Comparison of ENCODE assay signal across 1 cellular context in the genomic region with DNA sequence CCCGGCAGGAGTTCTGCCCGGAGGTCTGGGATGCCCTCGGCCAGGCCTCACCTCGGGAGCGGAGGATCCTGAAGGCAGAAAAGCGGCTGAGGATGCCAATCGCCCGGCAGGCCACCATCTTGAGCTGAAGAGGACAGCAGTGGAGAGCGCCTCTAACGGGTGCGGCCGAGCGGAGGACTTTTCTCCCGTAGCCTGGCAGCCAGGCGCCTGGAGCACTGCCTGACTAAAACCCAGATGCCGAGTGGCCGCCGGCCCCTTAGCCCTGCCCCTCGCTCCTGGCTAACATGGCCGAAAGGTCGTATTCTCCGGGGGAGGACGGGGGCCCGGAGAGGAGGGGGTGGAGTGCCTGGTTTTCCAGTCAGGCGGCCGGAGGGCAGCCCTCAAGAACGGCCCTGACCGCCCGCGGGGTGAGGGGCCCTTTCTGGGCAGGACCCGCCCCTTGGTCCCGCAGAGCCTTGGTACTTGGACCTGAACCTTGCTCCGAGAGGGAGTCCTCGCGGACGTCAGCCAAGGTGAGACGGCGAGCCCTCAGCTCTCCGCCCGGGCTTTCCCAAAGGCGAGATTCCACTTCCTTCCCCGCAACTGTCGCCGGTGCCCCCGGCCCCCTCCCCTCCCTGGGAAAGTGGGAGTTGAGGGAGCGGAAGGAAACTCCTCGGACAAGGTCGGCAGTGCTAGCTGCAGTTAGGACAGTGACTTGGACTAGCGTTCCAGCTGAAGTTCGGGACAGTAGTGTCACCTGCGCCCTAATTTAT.
TF ChIP-seq lines count a peak whose summit lies in the region.

A gene (minus strand): TSS at position 154 of the 752 bp plus-strand sequence. CDS start 36 bp downstream, at position 118.
A gene (plus strand): TSS at position 461 of the 752 bp plus-strand sequence. CDS start 9,316 bp downstream, outside the sequence.

TF ChIP-seq in K562, 482 proteins besides CTCF, POLR2A, EP300 and RAD21 (continued from another document and continues in another):
- TF ChIP-seq PHF8 (IDR thresholded peaks at IDR 0.05; ENCODE audit: borderline replicate concordance, low read length) (peak; percentile 88), POLR2H (tag; IDR thresholded peaks at IDR 0.05; ENCODE audit: low read depth) (peak; percentile 81), JUN (IDR thresholded peaks at IDR 0.05; ENCODE audit: borderline replicate concordance, low read depth, low read length) (peak; percentile 22; the same call in 1 of the 2 replicates), JUN (CRISPR knock-in tag; IDR thresholded peaks at IDR 0.05; ENCODE audit: borderline replicate concordance) (no peak; the same call in 1 of the 2 replicates), EP400 (IDR thresholded peaks at IDR 0.05) (peak; percentile 82), TAF7 (tag; IDR thresholded peaks at IDR 0.05) (peak; percentile 71), KAT8 (IDR thresholded peaks at IDR 0.05; ENCODE audit: low read depth) (no peak), BHLHE40 (IDR thresholded peaks at IDR 0.05; ENCODE audit: low read length) (no peak; the same call in 1 of the 2 replicates), ERF (CRISPR knock-in tag; IDR thresholded peaks at IDR 0.05) (0 out of 2 replicates have a peak, but pooled peaks have one; percentile 27), ARHGAP35 (IDR thresholded peaks at IDR 0.05; ENCODE audit: partially characterized antibody) (peak; percentile 17), BDP1 (IDR thresholded peaks at IDR 0.05; ENCODE audit: insufficient read depth, insufficient read length) (no peak), RBBP5 (IDR thresholded peaks at IDR 0.05; ENCODE audit: borderline replicate concordance, insufficient read depth, low read length, poor library complexity, severe bottlenecking) (peak; percentile 94), ZNF274 (IDR thresholded peaks at IDR 0.05; ENCODE audit: borderline replicate concordance, low read depth, low read length) (no peak), CBX2 (IDR thresholded peaks at IDR 0.05; ENCODE audit: insufficient read depth, low read length, poor library complexity, severe bottlenecking) (no peak), BRD4 (IDR thresholded peaks at IDR 0.05) (no peak), JUNB (CRISPR knock-in tag; conservative IDR thresholded peaks at IDR 0.05) (no peak), SRF (CRISPR knock-in tag; IDR thresholded peaks at IDR 0.05) (no peak; a peak in 1 of 4 replicates), NONO (IDR thresholded peaks at IDR 0.05; ENCODE audit: low read depth in 2 of 2, low read length in 1 of 2) (peak in 1 of 2 experiments; percentile 54; a peak in 2 of 4 replicates), TRIM28 (IDR thresholded peaks at IDR 0.05) (0 out of 2 replicates have a peak, but pooled peaks have one; percentile 0), KLF6 (CRISPR knock-in tag; IDR thresholded peaks at IDR 0.05; ENCODE audit: borderline replicate concordance) (no peak), MAFF (IDR thresholded peaks at IDR 0.05; ENCODE audit: low read length) (no peak), CBX3 (IDR thresholded peaks at IDR 0.05; ENCODE audit: borderline replicate concordance in 1 of 2, low read length in 2 of 2) (peak in 1 of 2 experiments; percentile 10; a peak in 1 of 3 replicates), CREM (IDR thresholded peaks at IDR 0.05; ENCODE audit: low read depth) (peak; percentile 42; the same call in 1 of the 2 replicates), TBL1XR1 (IDR thresholded peaks at IDR 0.05; ENCODE audit: low read length in 2 of 2) (peak in 1 of 2 experiments; percentile 43; a peak in 1 of 4 replicates), ZNF354B (CRISPR knock-in tag; IDR thresholded peaks at IDR 0.05) (0 out of 2 replicates have a peak, but pooled peaks have one; percentile 31), DIDO1 (tag; IDR thresholded peaks at IDR 0.05; ENCODE audit: low read depth) (peak; percentile 81), TCF3 (CRISPR knock-in tag; IDR thresholded peaks at IDR 0.05) (no peak), NBN (IDR thresholded peaks at IDR 0.05; ENCODE audit: low read depth) (peak; percentile 24; the same call in 1 of the 2 replicates)
- TF ChIP-seq, protein P1, sequence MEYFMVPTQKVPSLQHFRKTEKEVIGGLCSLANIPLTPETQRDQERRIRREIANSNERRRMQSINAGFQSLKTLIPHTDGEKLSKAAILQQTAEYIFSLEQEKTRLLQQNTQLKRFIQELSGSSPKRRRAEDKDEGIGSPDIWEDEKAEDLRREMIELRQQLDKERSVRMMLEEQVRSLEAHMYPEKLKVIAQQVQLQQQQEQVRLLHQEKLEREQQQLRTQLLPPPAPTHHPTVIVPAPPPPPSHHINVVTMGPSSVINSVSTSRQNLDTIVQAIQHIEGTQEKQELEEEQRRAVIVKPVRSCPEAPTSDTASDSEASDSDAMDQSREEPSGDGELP (CRISPR knock-in tag; IDR thresholded peaks at IDR 0.05; ENCODE audit: borderline replicate concordance): peak; percentile 74
- TF ChIP-seq, protein P2, sequence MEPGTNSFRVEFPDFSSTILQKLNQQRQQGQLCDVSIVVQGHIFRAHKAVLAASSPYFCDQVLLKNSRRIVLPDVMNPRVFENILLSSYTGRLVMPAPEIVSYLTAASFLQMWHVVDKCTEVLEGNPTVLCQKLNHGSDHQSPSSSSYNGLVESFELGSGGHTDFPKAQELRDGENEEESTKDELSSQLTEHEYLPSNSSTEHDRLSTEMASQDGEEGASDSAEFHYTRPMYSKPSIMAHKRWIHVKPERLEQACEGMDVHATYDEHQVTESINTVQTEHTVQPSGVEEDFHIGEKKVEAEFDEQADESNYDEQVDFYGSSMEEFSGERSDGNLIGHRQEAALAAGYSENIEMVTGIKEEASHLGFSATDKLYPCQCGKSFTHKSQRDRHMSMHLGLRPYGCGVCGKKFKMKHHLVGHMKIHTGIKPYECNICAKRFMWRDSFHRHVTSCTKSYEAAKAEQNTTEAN (CRISPR knock-in tag; IDR thresholded peaks at IDR 0.05): no peak; the same call in 1 of the 2 replicates
- TF ChIP-seq, protein P3, sequence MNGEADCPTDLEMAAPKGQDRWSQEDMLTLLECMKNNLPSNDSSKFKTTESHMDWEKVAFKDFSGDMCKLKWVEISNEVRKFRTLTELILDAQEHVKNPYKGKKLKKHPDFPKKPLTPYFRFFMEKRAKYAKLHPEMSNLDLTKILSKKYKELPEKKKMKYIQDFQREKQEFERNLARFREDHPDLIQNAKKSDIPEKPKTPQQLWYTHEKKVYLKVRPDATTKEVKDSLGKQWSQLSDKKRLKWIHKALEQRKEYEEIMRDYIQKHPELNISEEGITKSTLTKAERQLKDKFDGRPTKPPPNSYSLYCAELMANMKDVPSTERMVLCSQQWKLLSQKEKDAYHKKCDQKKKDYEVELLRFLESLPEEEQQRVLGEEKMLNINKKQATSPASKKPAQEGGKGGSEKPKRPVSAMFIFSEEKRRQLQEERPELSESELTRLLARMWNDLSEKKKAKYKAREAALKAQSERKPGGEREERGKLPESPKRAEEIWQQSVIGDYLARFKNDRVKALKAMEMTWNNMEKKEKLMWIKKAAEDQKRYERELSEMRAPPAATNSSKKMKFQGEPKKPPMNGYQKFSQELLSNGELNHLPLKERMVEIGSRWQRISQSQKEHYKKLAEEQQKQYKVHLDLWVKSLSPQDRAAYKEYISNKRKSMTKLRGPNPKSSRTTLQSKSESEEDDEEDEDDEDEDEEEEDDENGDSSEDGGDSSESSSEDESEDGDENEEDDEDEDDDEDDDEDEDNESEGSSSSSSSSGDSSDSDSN (IDR thresholded peaks at IDR 0.05; ENCODE audit: borderline replicate concordance in 1 of 2, low read depth in 2 of 2, low read length in 2 of 2): peak in 1 of 2 experiments; percentile 40; a peak in 2 of 4 replicates
- TF ChIP-seq, protein P4, sequence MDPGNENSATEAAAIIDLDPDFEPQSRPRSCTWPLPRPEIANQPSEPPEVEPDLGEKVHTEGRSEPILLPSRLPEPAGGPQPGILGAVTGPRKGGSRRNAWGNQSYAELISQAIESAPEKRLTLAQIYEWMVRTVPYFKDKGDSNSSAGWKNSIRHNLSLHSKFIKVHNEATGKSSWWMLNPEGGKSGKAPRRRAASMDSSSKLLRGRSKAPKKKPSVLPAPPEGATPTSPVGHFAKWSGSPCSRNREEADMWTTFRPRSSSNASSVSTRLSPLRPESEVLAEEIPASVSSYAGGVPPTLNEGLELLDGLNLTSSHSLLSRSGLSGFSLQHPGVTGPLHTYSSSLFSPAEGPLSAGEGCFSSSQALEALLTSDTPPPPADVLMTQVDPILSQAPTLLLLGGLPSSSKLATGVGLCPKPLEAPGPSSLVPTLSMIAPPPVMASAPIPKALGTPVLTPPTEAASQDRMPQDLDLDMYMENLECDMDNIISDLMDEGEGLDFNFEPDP (CRISPR knock-in tag; IDR thresholded peaks at IDR 0.05): no peak
- TF ChIP-seq, protein P5, sequence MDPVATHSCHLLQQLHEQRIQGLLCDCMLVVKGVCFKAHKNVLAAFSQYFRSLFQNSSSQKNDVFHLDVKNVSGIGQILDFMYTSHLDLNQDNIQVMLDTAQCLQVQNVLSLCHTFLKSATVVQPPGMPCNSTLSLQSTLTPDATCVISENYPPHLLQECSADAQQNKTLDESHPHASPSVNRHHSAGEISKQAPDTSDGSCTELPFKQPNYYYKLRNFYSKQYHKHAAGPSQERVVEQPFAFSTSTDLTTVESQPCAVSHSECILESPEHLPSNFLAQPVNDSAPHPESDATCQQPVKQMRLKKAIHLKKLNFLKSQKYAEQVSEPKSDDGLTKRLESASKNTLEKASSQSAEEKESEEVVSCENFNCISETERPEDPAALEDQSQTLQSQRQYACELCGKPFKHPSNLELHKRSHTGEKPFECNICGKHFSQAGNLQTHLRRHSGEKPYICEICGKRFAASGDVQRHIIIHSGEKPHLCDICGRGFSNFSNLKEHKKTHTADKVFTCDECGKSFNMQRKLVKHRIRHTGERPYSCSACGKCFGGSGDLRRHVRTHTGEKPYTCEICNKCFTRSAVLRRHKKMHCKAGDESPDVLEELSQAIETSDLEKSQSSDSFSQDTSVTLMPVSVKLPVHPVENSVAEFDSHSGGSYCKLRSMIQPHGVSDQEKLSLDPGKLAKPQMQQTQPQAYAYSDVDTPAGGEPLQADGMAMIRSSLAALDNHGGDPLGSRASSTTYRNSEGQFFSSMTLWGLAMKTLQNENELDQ (CRISPR knock-in tag; IDR thresholded peaks at IDR 0.05; ENCODE audit: borderline replicate concordance): no peak
- TF ChIP-seq, protein P6, sequence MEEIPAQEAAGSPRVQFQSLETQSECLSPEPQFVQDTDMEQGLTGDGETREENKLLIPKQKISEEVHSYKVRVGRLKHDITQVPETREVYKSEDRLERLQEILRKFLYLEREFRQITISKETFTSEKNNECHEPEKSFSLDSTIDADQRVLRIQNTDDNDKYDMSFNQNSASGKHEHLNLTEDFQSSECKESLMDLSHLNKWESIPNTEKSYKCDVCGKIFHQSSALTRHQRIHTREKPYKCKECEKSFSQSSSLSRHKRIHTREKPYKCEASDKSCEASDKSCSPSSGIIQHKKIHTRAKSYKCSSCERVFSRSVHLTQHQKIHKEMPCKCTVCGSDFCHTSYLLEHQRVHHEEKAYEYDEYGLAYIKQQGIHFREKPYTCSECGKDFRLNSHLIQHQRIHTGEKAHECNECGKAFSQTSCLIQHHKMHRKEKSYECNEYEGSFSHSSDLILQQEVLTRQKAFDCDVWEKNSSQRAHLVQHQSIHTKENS (CRISPR knock-in tag; IDR thresholded peaks at IDR 0.05): no peak
- TF ChIP-seq, protein P7, sequence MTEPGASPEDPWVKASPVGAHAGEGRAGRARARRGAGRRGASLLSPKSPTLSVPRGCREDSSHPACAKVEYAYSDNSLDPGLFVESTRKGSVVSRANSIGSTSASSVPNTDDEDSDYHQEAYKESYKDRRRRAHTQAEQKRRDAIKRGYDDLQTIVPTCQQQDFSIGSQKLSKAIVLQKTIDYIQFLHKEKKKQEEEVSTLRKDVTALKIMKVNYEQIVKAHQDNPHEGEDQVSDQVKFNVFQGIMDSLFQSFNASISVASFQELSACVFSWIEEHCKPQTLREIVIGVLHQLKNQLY (CRISPR knock-in tag; conservative IDR thresholded peaks at IDR 0.05): no peak
- TF ChIP-seq, protein P8, sequence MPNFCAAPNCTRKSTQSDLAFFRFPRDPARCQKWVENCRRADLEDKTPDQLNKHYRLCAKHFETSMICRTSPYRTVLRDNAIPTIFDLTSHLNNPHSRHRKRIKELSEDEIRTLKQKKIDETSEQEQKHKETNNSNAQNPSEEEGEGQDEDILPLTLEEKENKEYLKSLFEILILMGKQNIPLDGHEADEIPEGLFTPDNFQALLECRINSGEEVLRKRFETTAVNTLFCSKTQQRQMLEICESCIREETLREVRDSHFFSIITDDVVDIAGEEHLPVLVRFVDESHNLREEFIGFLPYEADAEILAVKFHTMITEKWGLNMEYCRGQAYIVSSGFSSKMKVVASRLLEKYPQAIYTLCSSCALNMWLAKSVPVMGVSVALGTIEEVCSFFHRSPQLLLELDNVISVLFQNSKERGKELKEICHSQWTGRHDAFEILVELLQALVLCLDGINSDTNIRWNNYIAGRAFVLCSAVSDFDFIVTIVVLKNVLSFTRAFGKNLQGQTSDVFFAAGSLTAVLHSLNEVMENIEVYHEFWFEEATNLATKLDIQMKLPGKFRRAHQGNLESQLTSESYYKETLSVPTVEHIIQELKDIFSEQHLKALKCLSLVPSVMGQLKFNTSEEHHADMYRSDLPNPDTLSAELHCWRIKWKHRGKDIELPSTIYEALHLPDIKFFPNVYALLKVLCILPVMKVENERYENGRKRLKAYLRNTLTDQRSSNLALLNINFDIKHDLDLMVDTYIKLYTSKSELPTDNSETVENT (CRISPR knock-in tag; IDR thresholded peaks at IDR 0.05): no peak
- TF ChIP-seq, protein P9, sequence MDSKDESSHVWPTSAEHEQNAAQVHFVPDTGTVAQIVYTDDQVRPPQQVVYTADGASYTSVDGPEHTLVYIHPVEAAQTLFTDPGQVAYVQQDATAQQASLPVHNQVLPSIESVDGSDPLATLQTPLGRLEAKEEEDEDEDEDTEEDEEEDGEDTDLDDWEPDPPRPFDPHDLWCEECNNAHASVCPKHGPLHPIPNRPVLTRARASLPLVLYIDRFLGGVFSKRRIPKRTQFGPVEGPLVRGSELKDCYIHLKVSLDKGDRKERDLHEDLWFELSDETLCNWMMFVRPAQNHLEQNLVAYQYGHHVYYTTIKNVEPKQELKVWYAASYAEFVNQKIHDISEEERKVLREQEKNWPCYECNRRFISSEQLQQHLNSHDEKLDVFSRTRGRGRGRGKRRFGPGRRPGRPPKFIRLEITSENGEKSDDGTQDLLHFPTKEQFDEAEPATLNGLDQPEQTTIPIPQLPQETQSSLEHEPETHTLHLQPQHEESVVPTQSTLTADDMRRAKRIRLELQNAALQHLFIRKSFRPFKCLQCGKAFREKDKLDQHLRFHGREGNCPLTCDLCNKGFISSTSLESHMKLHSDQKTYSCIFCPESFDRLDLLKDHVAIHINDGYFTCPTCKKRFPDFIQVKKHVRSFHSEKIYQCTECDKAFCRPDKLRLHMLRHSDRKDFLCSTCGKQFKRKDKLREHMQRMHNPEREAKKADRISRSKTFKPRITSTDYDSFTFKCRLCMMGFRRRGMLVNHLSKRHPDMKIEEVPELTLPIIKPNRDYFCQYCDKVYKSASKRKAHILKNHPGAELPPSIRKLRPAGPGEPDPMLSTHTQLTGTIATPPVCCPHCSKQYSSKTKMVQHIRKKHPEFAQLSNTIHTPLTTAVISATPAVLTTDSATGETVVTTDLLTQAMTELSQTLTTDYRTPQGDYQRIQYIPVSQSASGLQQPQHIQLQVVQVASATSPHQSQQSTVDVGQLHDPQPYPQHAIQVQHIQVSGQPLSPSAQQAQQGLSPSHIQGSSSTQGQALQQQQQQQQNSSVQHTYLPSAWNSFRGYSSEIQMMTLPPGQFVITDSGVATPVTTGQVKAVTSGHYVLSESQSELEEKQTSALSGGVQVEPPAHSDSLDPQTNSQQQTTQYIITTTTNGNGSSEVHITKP (IDR thresholded peaks at IDR 0.05; ENCODE audit: partially characterized antibody): no peak
